Comparison of ENCODE assay signal across 39 cellular contexts in genomic region chr14:62602712-62603111, GRCh38.
"Had no signal": no experiment of that assay in that cellular context is flagged by ENCODE, and none has a peak within 500 bp of the region (broad histone marks: within the 10 kb centered on the region; RNA-seq: fewer than 3 reads in every experiment).

No MANE protein-coding gene starts in this region.

- H3K27me3 Mint-ChIP-seq: activated naive CD4-positive, alpha-beta T cell treated with anti-CD3 and anti-CD28 coated beads, Interleukin-2, amount 10 ng/mL, durations not matched to agents 7 days and 5 days; activated naive CD8-positive, alpha-beta T cell; activated naive CD8-positive, alpha-beta T cell treated with anti-CD3 and anti-CD28 coated beads for 36 hours; activated naive CD8-positive, alpha-beta T cell treated with anti-CD3 and anti-CD28 coated beads, Interleukin-2, amount 10 ng/mL, durations not matched to agents 7 days and 5 days; activated naive CD8-positive, alpha-beta T cell treated with anti-CD3 and anti-CD28 coated beads, Interleukin-2, amount 50 U/mL, for 24 hours; activated T-cell treated with anti-CD3 and anti-CD28 coated beads, Interleukin-2, amount 50 U/mL, for 24 hours; activated T-helper 17 cell treated with anti-CD3 and anti-CD28 coated beads, Interleukin-2, amount 50 U/mL, for 72 hours; brain; central memory CD8-positive, alpha-beta T cell had no signal

- H3K4me3 ChIP-seq: adrenal gland, ascending aorta, body of pancreas, cardiac muscle cell had no signal

- H3K4me1 ChIP-seq: adrenal gland, ascending aorta, body of pancreas had no signal

- FAIRE-seq: astrocyte, bronchial epithelial cell had no signal

- ATAC-seq: activated naive CD4-positive, alpha-beta T cell treated with anti-CD3 and anti-CD28 coated beads, Interleukin-2, amount 50 U/mL, for 72 hours; activated naive CD8-positive, alpha-beta T cell treated with anti-CD3 and anti-CD28 coated beads, Interleukin-2, amount 50 U/mL, for 24 hours; activated T-cell treated with anti-CD3 and anti-CD28 coated beads, Interleukin-2, amount 50 U/mL, for 4 hours; activated T-cell treated with anti-CD3 and anti-CD28 coated beads, Interleukin-2, amount 50 U/mL, for 72 hours; activated T-helper 17 cell treated with anti-CD3 and anti-CD28 coated beads, Interleukin-2, amount 50 U/mL, for 72 hours; body of pancreas had no signal

- H3K27ac Mint-ChIP-seq: activated naive CD4-positive, alpha-beta T cell treated with anti-CD3 and anti-CD28 coated beads for 36 hours; activated naive CD4-positive, alpha-beta T cell treated with anti-CD3 and anti-CD28 coated beads, Interleukin-2, amount 10 ng/mL, durations not matched to agents 7 days and 5 days; activated naive CD4-positive, alpha-beta T cell treated with anti-CD3 and anti-CD28 coated beads, Interleukin-2, amount 50 U/mL, for 24 hours; activated naive CD4-positive, alpha-beta T cell treated with anti-CD3 and anti-CD28 coated beads, Interleukin-2, amount 50 U/mL, for 72 hours; activated naive CD8-positive, alpha-beta T cell; activated naive CD8-positive, alpha-beta T cell treated with anti-CD3 and anti-CD28 coated beads for 36 hours; activated naive CD8-positive, alpha-beta T cell treated with anti-CD3 and anti-CD28 coated beads, Interleukin-2, amount 10 ng/mL, durations not matched to agents 7 days and 5 days; activated naive CD8-positive, alpha-beta T cell treated with anti-CD3 and anti-CD28 coated beads, Interleukin-2, amount 50 U/mL, for 24 hours; activated T-cell treated with anti-CD3 and anti-CD28 coated beads, Interleukin-2, amount 50 U/mL, for 24 hours; activated T-cell treated with anti-CD3 and anti-CD28 coated beads, Interleukin-2, amount 50 U/mL, for 72 hours; activated T-helper 1 cell treated with anti-CD3 and anti-CD28 coated beads, Interleukin-12 subunit alpha, Interleukin-12 subunit beta, Interleukin-2, Interleukin-4 antibody, amounts not matched to agents 30 ng/mL and 10 ng/mL and 1 ng/mL, durations not matched to agents 14 hours and 24 hours and 36 hours; activated T-helper 17 cell treated with anti-CD3 and anti-CD28 coated beads, Interleukin-2, amount 50 U/mL, for 72 hours; activated T-helper 2 cell treated with anti-CD3 and anti-CD28 coated beads, Interferon-gamma antibody, Interleukin-2, Interleukin-4, amounts not matched to agents 10 μg/mL and 5 μg/mL and 100 μg/mL, durations not matched to agents 14 hours and 24 hours and 36 hours; brain had no signal

- H3K27ac ChIP-seq: adrenal gland, ascending aorta, body of pancreas, brain microvascular endothelial cell, cardiac muscle cell had no signal

- H3K27me3 ChIP-seq: adrenal gland, ascending aorta, body of pancreas, brain microvascular endothelial cell, cardiac muscle cell had no signal

- H3K4me1 Mint-ChIP-seq: activated naive CD4-positive, alpha-beta T cell treated with anti-CD3 and anti-CD28 coated beads, Interleukin-2, amount 10 ng/mL, durations not matched to agents 7 days and 5 days; activated naive CD4-positive, alpha-beta T cell treated with anti-CD3 and anti-CD28 coated beads, Interleukin-2, amount 50 U/mL, for 24 hours; activated naive CD8-positive, alpha-beta T cell treated with anti-CD3 and anti-CD28 coated beads for 36 hours; activated naive CD8-positive, alpha-beta T cell treated with anti-CD3 and anti-CD28 coated beads, Interleukin-2, amount 10 ng/mL, durations not matched to agents 7 days and 5 days; activated naive CD8-positive, alpha-beta T cell treated with anti-CD3 and anti-CD28 coated beads, Interleukin-2, amount 50 U/mL, for 24 hours; activated T-helper 17 cell treated with anti-CD3 and anti-CD28 coated beads, Interleukin-2, amount 50 U/mL, for 72 hours; brain; central memory CD8-positive, alpha-beta T cell had no signal

- H3K4me3 Mint-ChIP-seq: activated naive CD4-positive, alpha-beta T cell treated with anti-CD3 and anti-CD28 coated beads for 36 hours; activated naive CD4-positive, alpha-beta T cell treated with anti-CD3 and anti-CD28 coated beads, Interleukin-2, amount 10 ng/mL, durations not matched to agents 7 days and 5 days; activated naive CD4-positive, alpha-beta T cell treated with anti-CD3 and anti-CD28 coated beads, Interleukin-2, amount 50 U/mL, for 24 hours; activated naive CD8-positive, alpha-beta T cell; activated naive CD8-positive, alpha-beta T cell treated with anti-CD3 and anti-CD28 coated beads for 36 hours; activated naive CD8-positive, alpha-beta T cell treated with anti-CD3 and anti-CD28 coated beads, Interleukin-2, amount 10 ng/mL, durations not matched to agents 7 days and 5 days; activated naive CD8-positive, alpha-beta T cell treated with anti-CD3 and anti-CD28 coated beads, Interleukin-2, amount 50 U/mL, for 24 hours; activated T-cell treated with anti-CD3 and anti-CD28 coated beads, Interleukin-2, amount 50 U/mL, for 24 hours; activated T-cell treated with anti-CD3 and anti-CD28 coated beads, Interleukin-2, amount 50 U/mL, for 4 hours; activated T-cell treated with anti-CD3 and anti-CD28 coated beads, Interleukin-2, amount 50 U/mL, for 72 hours; activated T-helper 1 cell treated with anti-CD3 and anti-CD28 coated beads, Interleukin-12 subunit alpha, Interleukin-12 subunit beta, Interleukin-2, Interleukin-4 antibody, amounts not matched to agents 30 ng/mL and 10 ng/mL and 1 ng/mL, durations not matched to agents 14 hours and 24 hours and 36 hours; activated T-helper 17 cell treated with anti-CD3 and anti-CD28 coated beads, Interleukin-2, amount 50 U/mL, for 72 hours; brain; central memory CD8-positive, alpha-beta T cell had no signal

- H3K36me3 ChIP-seq: adrenal gland, ascending aorta, brain microvascular endothelial cell, cardiac muscle cell had no signal

- H3K9me3 ChIP-seq: adrenal gland, ascending aorta, body of pancreas had no signal

- H3K36me3 Mint-ChIP-seq: activated naive CD4-positive, alpha-beta T cell treated with anti-CD3 and anti-CD28 coated beads, Interleukin-2, amount 10 ng/mL, durations not matched to agents 7 days and 5 days; activated naive CD4-positive, alpha-beta T cell treated with anti-CD3 and anti-CD28 coated beads, Interleukin-2, amount 50 U/mL, for 24 hours; activated naive CD4-positive, alpha-beta T cell treated with anti-CD3 and anti-CD28 coated beads, Interleukin-2, amount 50 U/mL, for 72 hours; activated naive CD8-positive, alpha-beta T cell; activated naive CD8-positive, alpha-beta T cell treated with anti-CD3 and anti-CD28 coated beads for 36 hours; activated naive CD8-positive, alpha-beta T cell treated with anti-CD3 and anti-CD28 coated beads, Interleukin-2, amount 10 ng/mL, durations not matched to agents 7 days and 5 days; brain had no signal

- DNase-seq: activated effector memory CD4-positive, alpha-beta T cell treated with anti-CD3 and anti-CD28 coated beads, Interleukin-2, amount 50 U/mL, for 16 hours; activated effector memory CD4-positive, alpha-beta T cell treated with Interleukin-2 at 50 U/mL for 16 hours; activated gamma-delta T cell; activated gamma-delta T cell treated with Interleukin-2 at 50 U/mL for 16 hours; activated naive CD4-positive, alpha-beta T cell; activated naive CD4-positive, alpha-beta T cell treated with anti-CD3 and anti-CD28 coated beads for 36 hours; activated naive CD4-positive, alpha-beta T cell treated with anti-CD3 and anti-CD28 coated beads, Interleukin-2, amount 10 ng/mL, durations not matched to agents 7 days and 5 days; activated naive CD4-positive, alpha-beta T cell treated with anti-CD3 and anti-CD28 coated beads, Interleukin-2, amount 50 U/mL, for 16 hours; activated naive CD4-positive, alpha-beta T cell treated with Interleukin-2 at 50 U/mL for 16 hours; activated naive CD8-positive, alpha-beta T cell treated with anti-CD3 and anti-CD28 coated beads for 36 hours; activated naive CD8-positive, alpha-beta T cell treated with anti-CD3 and anti-CD28 coated beads, Interleukin-2, amount 10 ng/mL, durations not matched to agents 7 days and 5 days; activated naive CD8-positive, alpha-beta T cell treated with anti-CD3 and anti-CD28 coated beads, Interleukin-2, amount 50 U/mL, for 24 hours; activated T-cell treated with anti-CD3 and anti-CD28 coated beads, Interleukin-2, amount 50 U/mL, for 1 hour; activated T-cell treated with anti-CD3 and anti-CD28 coated beads, Interleukin-2, amount 50 U/mL, for 24 hours; activated T-cell treated with anti-CD3 and anti-CD28 coated beads, Interleukin-2, amount 50 U/mL, for 4 hours; activated T-cell treated with anti-CD3 and anti-CD28 coated beads, Interleukin-2, amount 50 U/mL, for 48 hours; activated T-cell treated with anti-CD3 and anti-CD28 coated beads, Interleukin-2, amount 50 U/mL, for 72 hours; adrenal gland; amniotic stem cell; amygdala; anterior cingulate cortex; aorta; body of pancreas; brain microvascular endothelial cell; caudate nucleus; central memory CD4-positive, alpha-beta T cell; cerebellar nuclear complex had no signal
